In genomic region chr4:174222266-174222872, GRCh38 we compare ENCODE assay signal across 8 cellular contexts.
DNase-seq lines count a peak whose midpoint lies in the region; ATAC-seq and TF ChIP-seq lines count a peak whose summit lies in the region.

No MANE protein-coding gene starts in this region.

- no peaks in the 10 kb centered on the region for H3K4me1 ChIP-seq in RWPE2 (ENCODE audit: insufficient read depth, poor library complexity, severe bottlenecking)

- H3K4me3 ChIP-seq in RWPE2 (ENCODE audit: severe bottlenecking): no peak overlapping the region

- peak; percentile 82 for TF ChIP-seq CTCF in RWPE2 (IDR thresholded peaks at IDR 0.05; ENCODE audit: poor library complexity, severe bottlenecking)

- peak; percentile 27 for DNase-seq in Caki2 (ENCODE audit: low read depth)
- DNase-seq in RWPE2 (ENCODE audit: low spot score): no peak
- peak; percentile 25 for DNase-seq in iPS-NIHi7 (ENCODE audit: extremely low spot score)
- no peak for DNase-seq in NCI-H2196 (lab: John Stamatoyannopoulos, UW; ENCODE audit: unreplicated experiment)
- no peak for DNase-seq in DMS79 (lab: John Stamatoyannopoulos, UW)

- ATAC-seq in GM18870 (IDR thresholded peaks at IDR 0.05; ENCODE audit: unreplicated experiment) (peak; percentile 77), HG03064 (IDR thresholded peaks at IDR 0.05; ENCODE audit: low read depth, unreplicated experiment) (peak; percentile 55), RWPE2 (ENCODE audit: low read depth) (peak; percentile 67; the same call in 2 of the 3 replicates), GM21737 (IDR thresholded peaks at IDR 0.05; ENCODE audit: unreplicated experiment) (no peak)

- H3K9me3 ChIP-seq in RWPE2 (ENCODE audit: severe bottlenecking): no peaks in the 10 kb centered on the region

- in situ Hi-C loops in Caki2 (cut with HindIII; ENCODE audit: low pct_unique_long_range_greater_than_20kb, low sequenced_read_pairs): no loop called here

- no peak overlapping the region for H3K27ac ChIP-seq in RWPE2 (ENCODE audit: poor library complexity, severe bottlenecking)

- peaks cover 31% of the 10 kb centered on the region for H3K27me3 ChIP-seq in RWPE2 (ENCODE audit: insufficient read depth, poor library complexity, severe bottlenecking)

- no peaks in the 10 kb centered on the region; the same call in 1 of the 2 replicates for H3K36me3 ChIP-seq in RWPE2 (ENCODE audit: low read depth)

Comparison
In these comparisons a context has a peak if more than half of its experiments do, and no peak if none do; other contexts are left out.
1. DNase-seq: peak in Caki2 (single experiment) and iPS-NIHi7 (single experiment); none in RWPE2 (single experiment), NCI-H2196 (single experiment) and DMS79 (single experiment).